ENCODE assay signal across 10 cellular contexts in genomic region chr4:80566203-80566872, GRCh38.
DNase-seq lines count a peak whose midpoint lies in the region; ATAC-seq lines count a peak whose summit lies in the region.
"Had no signal": no experiment of that assay in that cellular context is flagged by ENCODE, and none has a peak within 500 bp of the region (broad histone marks: within the 10 kb centered on the region; RNA-seq: fewer than 3 reads in every experiment).

No MANE protein-coding gene starts in this region.

- H3K27ac Mint-ChIP-seq in T-cell (peak overlapping the region in 1 of 2 donors; percentile 8), T-helper 17 cell (no peak overlapping the region)
- peak overlapping the region in 2 of 9 donors; percentile 18 to 62 for H3K27ac Mint-ChIP-seq in naive thymus-derived CD4-positive, alpha-beta T cell

- H3K4me1 ChIP-seq in naive thymus-derived CD4-positive, alpha-beta T cell (ENCODE audit: control insufficient read depth in 2 of 2, insufficient read depth in 2 of 2, low read length in 2 of 2) = no peaks in the 10 kb centered on the region
- no peaks in the 10 kb centered on the region for H3K4me1 ChIP-seq in aorta (ENCODE audit: control insufficient read depth in 1 of 2, insufficient read depth in 2 of 2, low read length in 2 of 2)
- H3K4me1 ChIP-seq: right lobe of liver had no signal

- H3K27me3 ChIP-seq in naive thymus-derived CD4-positive, alpha-beta T cell (ENCODE audit: control insufficient read depth in 2 of 2, insufficient read depth in 2 of 2, low read length in 2 of 2) = no peaks in the 10 kb centered on the region
- H3K27me3 ChIP-seq in aorta (ENCODE audit: control insufficient read depth in 1 of 2, insufficient read depth in 2 of 2, low read length in 1 of 2) = no peaks in the 10 kb centered on the region
- H3K27me3 ChIP-seq: right lobe of liver had no signal

- H3K4me1 Mint-ChIP-seq in T-cell (peaks cover 5 to 15% (median 13%) of the 10 kb centered on the region in 3 donors), T-helper 17 cell (peaks cover 6% of the 10 kb centered on the region)
- peaks cover 0 to 20% (median 9%) of the 10 kb centered on the region in 7 donors for H3K4me1 Mint-ChIP-seq in naive thymus-derived CD4-positive, alpha-beta T cell

- no peaks in the 10 kb centered on the region for H3K9me3 ChIP-seq in naive thymus-derived CD4-positive, alpha-beta T cell (ENCODE audit: control insufficient read depth in 2 of 3, low read length in 3 of 3)
- H3K9me3 ChIP-seq in aorta (ENCODE audit: control insufficient read depth, low read length) (no peaks in the 10 kb centered on the region), T-helper 17 cell (ENCODE audit: control insufficient read depth, low read length, poor library complexity, severe bottlenecking) (no peaks in the 10 kb centered on the region)
- H3K9me3 ChIP-seq: right lobe of liver had no signal

- H3K36me3 Mint-ChIP-seq in T-cell (peaks cover 4% of the 10 kb centered on the region), T-helper 17 cell (ENCODE audit: low read depth) (no peaks in the 10 kb centered on the region)
- H3K36me3 Mint-ChIP-seq in naive thymus-derived CD4-positive, alpha-beta T cell = peaks cover 0 to 9% (median 7%) of the 10 kb centered on the region in 5 donors

- H3K4me3 ChIP-seq in naive thymus-derived CD4-positive, alpha-beta T cell (ENCODE audit: low read length) = no peak overlapping the region
- H3K4me3 ChIP-seq in aorta (ENCODE audit: low read length in 2 of 2) = peak overlapping the region in 1 of 2 donors; percentile 34
- H3K4me3 ChIP-seq: right lobe of liver had no signal

- H3K27me3 Mint-ChIP-seq in T-cell (no peaks in the 10 kb centered on the region), T-helper 17 cell (no peaks in the 10 kb centered on the region)
- H3K27me3 Mint-ChIP-seq in naive thymus-derived CD4-positive, alpha-beta T cell = no peaks in the 10 kb centered on the region

- peak overlapping the region in 2 of 3 donors; percentile 4 to 18 for H3K4me3 Mint-ChIP-seq in T-cell
- peak overlapping the region in 6 of 10 donors; percentile 18 to 65 (median 52) for H3K4me3 Mint-ChIP-seq in naive thymus-derived CD4-positive, alpha-beta T cell
- H3K4me3 Mint-ChIP-seq in T-helper 17 cell = no peak overlapping the region

- no peak for ATAC-seq in T-cell (replicated peaks in 1 of 4)
- ATAC-seq in naive thymus-derived CD4-positive, alpha-beta T cell = no peak
- no peak for ATAC-seq in aorta (ENCODE audit: low FRiP score)
- no peak for ATAC-seq in left cardiac atrium
- no peak for ATAC-seq in T-helper 17 cell
- ATAC-seq: right lobe of liver had no signal

- H3K36me3 ChIP-seq in naive thymus-derived CD4-positive, alpha-beta T cell (ENCODE audit: control insufficient read depth in 2 of 3, insufficient read depth in 3 of 3, low read length in 3 of 3) = no peaks in the 10 kb centered on the region
- H3K36me3 ChIP-seq in aorta (ENCODE audit: control insufficient read depth in 1 of 2, insufficient read depth in 2 of 2, low read length in 1 of 2) = no peaks in the 10 kb centered on the region
- H3K36me3 ChIP-seq: right lobe of liver had no signal

- CTCF ChIA-PET in T-cell (lab: Charles Lee) = no interaction called here
- CTCF ChIA-PET in naive thymus-derived CD4-positive, alpha-beta T cell (lab: Charles Lee) = interaction anchor here (0.6 kb wide), 1 partner anchor 21 kb away, joined by 3 read pairs; no protein-coding TSS in a partner anchor

- peaks cover 0 to 13% (median 3%) of the 10 kb centered on the region in 3 donors for H3K9me3 Mint-ChIP-seq in T-cell
- peaks cover 0 to 23% (median 7%) of the 10 kb centered on the region in 11 donors for H3K9me3 Mint-ChIP-seq in naive thymus-derived CD4-positive, alpha-beta T cell

- peak; percentile 23 for DNase-seq in DMS79 (lab: John Stamatoyannopoulos, UW)
- peak; percentile 71 to 87 for DNase-seq in NCI-H187 (lab: John Stamatoyannopoulos, UW)
- DNase-seq in T-cell = no peak
- DNase-seq in naive thymus-derived CD4-positive, alpha-beta T cell = no peak
- no peak for DNase-seq in aorta
- no peak for DNase-seq in activated CD4-positive, CD25-positive, alpha-beta regulatory T cell (lab: John Stamatoyannopoulos, UW)
- DNase-seq in left cardiac atrium = no peak
- no peak for DNase-seq in T-helper 17 cell
- DNase-seq: activated naive CD4-positive, alpha-beta T cell; right lobe of liver had no signal

- 61 to 67% methylated on average over 5 of the region's 5 CpGs for WGBS in aorta, 2 donors

- H3K27ac ChIP-seq in naive thymus-derived CD4-positive, alpha-beta T cell (ENCODE audit: low read depth, low read length) = no peak overlapping the region
- no peak overlapping the region for H3K27ac ChIP-seq in aorta (ENCODE audit: low read depth in 1 of 2, low read length in 2 of 2)
- H3K27ac ChIP-seq: right lobe of liver had no signal

- POLR2A ChIA-PET in T-cell (lab: Charles Lee) = no interaction called here
- POLR2A ChIA-PET in naive thymus-derived CD4-positive, alpha-beta T cell (lab: Charles Lee) = no interaction called here

- intact Hi-C loops in naive thymus-derived CD4-positive, alpha-beta T cell (cut with micrococcal nuclease) = no loop called here
- intact Hi-C loops in aorta (cut with DNase I) = no loop called here
- intact Hi-C loops in left cardiac atrium (cut with DNase I) = no loop called here

Comparison
In these comparisons a context has a peak if more than half of its experiments do, and no peak if none do; other contexts are left out.
1. DNase-seq: peak in DMS79 (single experiment) and NCI-H187 (2 of 2); none in T-cell (0 of 34), naive thymus-derived CD4-positive, alpha-beta T cell (0 of 9), aorta (0 of 2), activated CD4-positive, CD25-positive, alpha-beta regulatory T cell (0 of 4), left cardiac atrium (single experiment) and T-helper 17 cell (0 of 3).